Comparison of ENCODE assay signal across 16 cellular contexts in genomic region chrX:82816572-82816971, GRCh38.
"Had no signal": no experiment of that assay in that cellular context is flagged by ENCODE, and none has a peak within 500 bp of the region (broad histone marks: within the 10 kb centered on the region; RNA-seq: fewer than 3 reads in every experiment).

No MANE protein-coding gene starts in this region.

- H3K4me1 ChIP-seq: gastroesophageal sphincter, lower lobe of right lung, tibial nerve had no signal

- ATAC-seq: activated CD8-positive, alpha-beta memory T cell treated with anti-CD3 and anti-CD28 coated beads, Interleukin-2, amount 10 ng/mL, durations not matched to agents 7 days and 5 days; activated naive CD4-positive, alpha-beta T cell treated with anti-CD3 and anti-CD28 coated beads, Interleukin-2, amount 50 U/mL, for 72 hours; activated T-cell treated with anti-CD3 and anti-CD28 coated beads, Interleukin-2, amount 50 U/mL, for 4 hours; gastroesophageal sphincter; lower lobe of right lung; naive thymus-derived CD4-positive, alpha-beta T cell; right cardiac atrium; stimulated activated naive B cell treated with anti-CD40 and anti-IgM and Interleukin-4, amounts not matched to agents 10 μg/mL and 1 μg/mL and 100 μg/mL, for 72 hours had no signal

- H3K9me3 ChIP-seq: gastroesophageal sphincter, lower lobe of right lung, neutrophil, tibial nerve had no signal

- H3K27ac ChIP-seq: brain microvascular endothelial cell, gastroesophageal sphincter, lower lobe of right lung, neutrophil, tibial nerve had no signal

- H3K27me3 ChIP-seq: brain microvascular endothelial cell, gastroesophageal sphincter, neutrophil, tibial nerve had no signal

- DNase-seq: activated CD4-positive, alpha-beta T cell treated with anti-CD3 and anti-CD28 coated beads, Interleukin-2, amount 50 U/mL, for 48 hours; activated CD8-positive, alpha-beta memory T cell treated with anti-CD3 and anti-CD28 coated beads, Interleukin-2, amount 10 ng/mL, durations not matched to agents 7 days and 5 days; activated effector memory CD4-positive, alpha-beta T cell treated with anti-CD3 and anti-CD28 coated beads, Interleukin-2, amount 50 U/mL, for 16 hours; activated T-cell treated with anti-CD3 and anti-CD28 coated beads, Interleukin-2, amount 50 U/mL, for 4 hours; amniotic stem cell; brain microvascular endothelial cell; lower lobe of right lung; midbrain; naive thymus-derived CD4-positive, alpha-beta T cell; right cardiac atrium; stimulated activated CD4-positive, alpha-beta T cell treated with anti-CD3 and anti-CD28 coated beads, Interleukin-2, amount 100 ng/mL, for 24 hours; stimulated activated naive B cell treated with anti-CD40 and anti-IgM and Interleukin-4, amounts not matched to agents 10 μg/mL and 1 μg/mL and 100 μg/mL, for 72 hours had no signal

- H3K36me3 ChIP-seq: brain microvascular endothelial cell, gastroesophageal sphincter, lower lobe of right lung, neutrophil, tibial nerve had no signal

- H3K4me3 ChIP-seq: gastroesophageal sphincter, lower lobe of right lung, tibial nerve had no signal
